Comparison of ENCODE assay signal across 8 cellular contexts in the genomic region with DNA sequence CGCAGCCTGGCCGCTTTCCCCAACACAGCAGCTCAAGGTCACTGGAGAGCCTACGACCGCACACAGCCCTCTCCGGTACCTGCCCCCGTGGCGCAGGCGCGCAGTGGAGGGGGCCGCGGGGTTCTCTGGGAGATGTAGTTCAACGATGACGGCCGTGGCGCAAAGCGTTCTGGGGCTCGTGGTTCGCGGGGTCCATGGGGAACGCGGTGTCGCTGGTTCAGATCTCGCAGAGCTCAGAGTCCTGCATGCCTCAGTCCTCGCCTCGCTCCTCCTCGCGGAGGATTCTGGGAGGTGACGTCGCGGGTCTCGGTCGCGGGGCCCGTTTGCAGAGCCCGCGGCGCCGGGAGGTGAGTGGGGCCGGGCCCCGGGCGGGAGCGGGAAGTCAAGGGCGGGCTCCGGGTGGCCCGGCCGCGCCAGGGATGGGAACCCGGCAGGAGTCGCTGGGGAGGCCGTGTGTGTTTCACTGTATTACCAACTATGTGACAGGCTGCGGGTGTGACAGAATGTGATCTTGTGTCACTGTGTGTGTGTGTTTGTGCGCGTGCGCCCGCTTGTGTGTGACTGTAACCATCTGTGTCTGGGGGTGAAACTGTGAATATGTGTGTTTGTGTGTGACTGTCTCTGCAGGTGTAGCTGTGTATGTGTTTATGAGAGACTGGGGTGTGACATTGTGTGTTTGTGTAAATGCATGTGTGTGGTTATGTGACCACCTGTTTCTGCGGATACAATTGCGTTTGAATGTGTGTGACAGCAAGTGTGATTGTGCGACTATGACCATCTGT. TPM values are rescaled to one million over a fixed set of nuclear protein-coding genes. Genes with fewer than 3 reads are reported as not detected.
DNase-seq lines count a peak whose midpoint lies in the region; ATAC-seq and TF ChIP-seq lines count a peak whose summit lies in the region.

A gene (plus strand): TSS at position 220 of the 782 bp plus-strand sequence. CDS start 3,100 bp downstream, outside the sequence.

- peaks cover 0 to 3% of the 10 kb centered on the region in 2 donors for H3K9me3 Mint-ChIP-seq in natural killer cell

- peak within 1 kb of the TSS; percentile 98 for H3K4me3 Mint-ChIP-seq in natural killer cell

- H3K27ac Mint-ChIP-seq in natural killer cell: peak within 1 kb of the TSS; percentile 93 to 99

- no peaks in the 10 kb centered on the region for H3K36me3 Mint-ChIP-seq in natural killer cell

- peak within 1 kb of the TSS; percentile 69 for H3K4me3 ChIP-seq in fibroblast of pulmonary artery (replicated peaks; ENCODE audit: low read depth, low read length)

- intact Hi-C loops in natural killer cell (cut with micrococcal nuclease): loop anchor here (1.0 to 10.0 kb wide), 11 partner anchors 37 to 1156 kb away; a partner anchor contains a TSS

- ATAC-seq in natural killer cell: peak; percentile 92 to 96 (median 93)

- no peaks in the 10 kb centered on the region for H3K27me3 Mint-ChIP-seq in natural killer cell (ENCODE audit: low read depth in 2 of 2)

- TF ChIP-seq CTCF in fibroblast of pulmonary artery (IDR thresholded peaks at IDR 0.05; ENCODE audit: low read length, missing control alignments): no peak
- TF ChIP-seq CTCF in natural killer cell (IDR thresholded peaks at IDR 0.05): no peak

- H3K4me1 Mint-ChIP-seq in natural killer cell: peaks cover 17 to 19% of the 10 kb centered on the region in 2 donors

- DNase-seq in EL (peak; percentile 96), GOT3 (lab: John Stamatoyannopoulos, UW) (peak; percentile 77), LHCN-M2 (ENCODE audit: low read depth) (peak; percentile 97), RPMI8226 (peak; percentile 94), fibroblast of pulmonary artery (ENCODE audit: low read depth) (peak; percentile 98), natural killer cell (peak; percentile 96)
- DNase-seq in activated effector memory CD4-positive, alpha-beta T cell treated with Interleukin-2 at 50 U/mL for 16 hours: peak; percentile 95
- peak; percentile 92 to 97 (median 94) for DNase-seq in stimulated activated naive CD4-positive, alpha-beta T cell (lab: John Stamatoyannopoulos, UW)

RNA-seq across cellular contexts. Expression of the gene that starts here (rescaled TPM):
- total RNA-seq in LHCN-M2 (2014; rRNA removed) (4.4 and 5.7 TPM in 2 replicates), natural killer cell (10 to 100 TPM in 2 of 3 donors, 1 to 10 TPM in 1; 9.9 to 14.0 (median 13.6) TPM)
- polyA plus RNA-seq in LHCN-M2 (2012): 1.7 TPM

Comparison
In these comparisons a context has a peak if more than half of its experiments do, and no peak if none do; other contexts are left out.
1. Peak in every context shown above with its lines: DNase-seq, ATAC-seq and H3K4me3 ChIP-seq.